In genomic region chr2:62287895-62288589, GRCh38 we compare ENCODE assay signal across 1 cellular context.
TF ChIP-seq lines count a peak whose summit lies in the region.

No MANE protein-coding gene starts in this region.

TF ChIP-seq in HEK293, 187 proteins besides CTCF, POLR2A, EP300 and RAD21 (continued from another document):
- TF ChIP-seq REPIN1 (tag by site-specific recombination; IDR thresholded peaks at IDR 0.05; ENCODE audit: low read depth) (no peak), OSR2 (tag by site-specific recombination; IDR thresholded peaks at IDR 0.05) (peak; percentile 84), SP3 (tag by site-specific recombination; IDR thresholded peaks at IDR 0.05) (peak; percentile 26; the same call in 1 of the 2 replicates), ZNF140 (tag by site-specific recombination; IDR thresholded peaks at IDR 0.05) (no peak), EGR2 (tag by site-specific recombination; IDR thresholded peaks at IDR 0.05; ENCODE audit: low read depth) (0 out of 2 replicates have a peak, but pooled peaks have one; percentile 9), GLIS1 (tag by site-specific recombination; IDR thresholded peaks at IDR 0.05) (peak; percentile 35; the same call in 1 of the 2 replicates), ZNF518A (tag by site-specific recombination; conservative IDR thresholded peaks at IDR 0.05; ENCODE audit: low read depth) (no peak), ZNF670 (tag by site-specific recombination; IDR thresholded peaks at IDR 0.05; ENCODE audit: low read depth) (no peak), ZNF76 (tag by site-specific recombination; IDR thresholded peaks at IDR 0.05; ENCODE audit: borderline replicate concordance, low read depth) (no peak), ZNF501 (tag by site-specific recombination; IDR thresholded peaks at IDR 0.05) (0 out of 2 replicates have a peak, but pooled peaks have one; percentile 40), ZNF10 (tag by site-specific recombination; IDR thresholded peaks at IDR 0.05) (no peak), PRDM10 (tag by site-specific recombination; IDR thresholded peaks at IDR 0.05) (peak; percentile 65), ZNF561 (tag by site-specific recombination; IDR thresholded peaks at IDR 0.05; ENCODE audit: borderline replicate concordance) (peak; percentile 64; the same call in 1 of the 2 replicates), KLF8 (tag by site-specific recombination; IDR thresholded peaks at IDR 0.05) (peak; percentile 52), ZXDB (tag by site-specific recombination; IDR thresholded peaks at IDR 0.05) (peak; percentile 44; the same call in 1 of the 2 replicates), ZNF335 (tag by site-specific recombination; conservative IDR thresholded peaks at IDR 0.05) (no peak), ZBTB26 (tag by site-specific recombination; optimal IDR thresholded peaks at IDR 0.05) (no peak), PRDM2 (tag by site-specific recombination; IDR thresholded peaks at IDR 0.05; ENCODE audit: borderline replicate concordance) (no peak), ZBTB8A (tag by site-specific recombination; IDR thresholded peaks at IDR 0.05) (peak; percentile 64), GLIS2 (tag by site-specific recombination; IDR thresholded peaks at IDR 0.05) (peak; percentile 46; the same call in 1 of the 2 replicates), ZNF843 (tag by site-specific recombination; IDR thresholded peaks at IDR 0.05) (no peak), ZNF398 (tag by site-specific recombination; IDR thresholded peaks at IDR 0.05) (peak; percentile 41), ZNF341 (tag by site-specific recombination; IDR thresholded peaks at IDR 0.05; ENCODE audit: low read depth) (no peak)
- TF ChIP-seq, protein P1, sequence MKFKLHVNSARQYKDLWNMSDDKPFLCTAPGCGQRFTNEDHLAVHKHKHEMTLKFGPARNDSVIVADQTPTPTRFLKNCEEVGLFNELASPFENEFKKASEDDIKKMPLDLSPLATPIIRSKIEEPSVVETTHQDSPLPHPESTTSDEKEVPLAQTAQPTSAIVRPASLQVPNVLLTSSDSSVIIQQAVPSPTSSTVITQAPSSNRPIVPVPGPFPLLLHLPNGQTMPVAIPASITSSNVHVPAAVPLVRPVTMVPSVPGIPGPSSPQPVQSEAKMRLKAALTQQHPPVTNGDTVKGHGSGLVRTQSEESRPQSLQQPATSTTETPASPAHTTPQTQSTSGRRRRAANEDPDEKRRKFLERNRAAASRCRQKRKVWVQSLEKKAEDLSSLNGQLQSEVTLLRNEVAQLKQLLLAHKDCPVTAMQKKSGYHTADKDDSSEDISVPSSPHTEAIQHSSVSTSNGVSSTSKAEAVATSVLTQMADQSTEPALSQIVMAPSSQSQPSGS (tag by site-specific recombination; IDR thresholded peaks at IDR 0.05; ENCODE audit: low read depth) = no peak
